ENCODE assay signal across 12 cellular contexts in genomic region chr2:43273477-43273876, GRCh38. TPM values are rescaled to one million over a fixed set of nuclear protein-coding genes. Genes with fewer than 3 reads are reported as not detected.
DNase-seq lines count a peak whose midpoint lies in the region; ATAC-seq and TF ChIP-seq lines count a peak whose summit lies in the region.
"Had no signal": no experiment of that assay in that cellular context is flagged by ENCODE, and none has a peak within 500 bp of the region (broad histone marks: within the 10 kb centered on the region; RNA-seq: fewer than 3 reads in every experiment).

No MANE protein-coding gene starts in this region.

- peaks cover 30% of the 10 kb centered on the region for H3K4me1 Mint-ChIP-seq in MCF 10A (ENCODE audit: insufficient read depth, unreplicated experiment)

- no TSS peak for BruUV-seq in MCF 10A (replicated peaks; lab: Mats Ljungman, UMichigan)

- TF ChIP-seq CTCF in MCF 10A (IDR thresholded peaks at IDR 0.05; ENCODE audit: unreplicated experiment) = no peak

- CTCF ChIA-PET in MCF 10A (lab: Yijun Ruan, JAX) = no interaction called here

- H3K27ac Mint-ChIP-seq in MCF 10A (ENCODE audit: low read depth, unreplicated experiment) = no peak overlapping the region
- H3K27ac Mint-ChIP-seq: CD4-positive, alpha-beta T cell had no signal

- peak; percentile 15 for DNase-seq in stimulated activated CD4-positive, alpha-beta T cell treated with anti-CD3 and anti-CD28 coated beads, Interleukin-15, amount 100 ng/mL, for 24 hours
- DNase-seq in stimulated activated CD4-positive, alpha-beta T cell treated with anti-CD3 and anti-CD28 coated beads, Interleukin-4, amount 100 ng/mL, for 1 hour = no peak
- DNase-seq in RPMI7951 (ENCODE audit: low read depth) (peak; percentile 66), kidney tubule cell (ENCODE audit: low spot score) (peak; percentile 64), NCI-H187 (lab: John Stamatoyannopoulos, UW) (no peak), MCF 10A (ENCODE audit: unreplicated experiment) (no peak)
- DNase-seq: CD4-positive, alpha-beta T cell; erythroblast; NCI-H510A; retina had no signal

- intact Hi-C loops in MCF 10A (cut with micrococcal nuclease) = no loop called here

- H3K9me3 Mint-ChIP-seq in MCF 10A (ENCODE audit: unreplicated experiment) = no peaks in the 10 kb centered on the region
- H3K9me3 Mint-ChIP-seq: CD4-positive, alpha-beta T cell had no signal

- no peak overlapping the region for H3K4me3 Mint-ChIP-seq in MCF 10A (ENCODE audit: unreplicated experiment)
- H3K4me3 Mint-ChIP-seq: CD4-positive, alpha-beta T cell had no signal

- ATAC-seq in GM21576 (IDR thresholded peaks at IDR 0.05; ENCODE audit: unreplicated experiment) = no peak
- ATAC-seq in HG02938 (IDR thresholded peaks at IDR 0.05; ENCODE audit: unreplicated experiment) = no peak

- H3K27me3 Mint-ChIP-seq in MCF 10A (ENCODE audit: insufficient read depth, unreplicated experiment) = no peaks in the 10 kb centered on the region
- H3K27me3 Mint-ChIP-seq: CD4-positive, alpha-beta T cell had no signal

- POLR2A ChIA-PET in MCF 10A (lab: Yijun Ruan, JAX) = no interaction called here

- peaks cover 36% of the 10 kb centered on the region for H3K36me3 Mint-ChIP-seq in MCF 10A (ENCODE audit: insufficient read depth, unreplicated experiment)

RNA-seq across cellular contexts. Expression of gene ZFP36L2, which starts 47.1 kb away (rescaled TPM):
- total RNA-seq in RPMI7951 (2014; rRNA removed; shearing (Covaris generic)) = 6.4 and 9.1 TPM in 2 replicates
- total RNA-seq in MCF 10A (2022) = 107 and 162 TPM in 2 replicates

Comparison
In these comparisons a context has a peak if more than half of its experiments do, and no peak if none do; other contexts are left out.
1. DNase-seq: peak in stimulated activated CD4-positive, alpha-beta T cell treated with anti-CD3 and anti-CD28 coated beads, Interleukin-15, amount 100 ng/mL, for 24 hours (single experiment), RPMI7951 (single experiment) and kidney tubule cell (single experiment); none in stimulated activated CD4-positive, alpha-beta T cell treated with anti-CD3 and anti-CD28 coated beads, Interleukin-4, amount 100 ng/mL, for 1 hour (single experiment), NCI-H187 (0 of 2) and MCF 10A (single experiment).
2. RNA of gene ZFP36L2, which starts 47.1 kb away (total RNA-seq): 107 to 162 TPM in MCF 10A; 6.4 to 9.1 TPM in RPMI7951; every median in the first group is over 10 times any median in the second.